8 cellular contexts compared by ENCODE assay signal in the genomic region with DNA sequence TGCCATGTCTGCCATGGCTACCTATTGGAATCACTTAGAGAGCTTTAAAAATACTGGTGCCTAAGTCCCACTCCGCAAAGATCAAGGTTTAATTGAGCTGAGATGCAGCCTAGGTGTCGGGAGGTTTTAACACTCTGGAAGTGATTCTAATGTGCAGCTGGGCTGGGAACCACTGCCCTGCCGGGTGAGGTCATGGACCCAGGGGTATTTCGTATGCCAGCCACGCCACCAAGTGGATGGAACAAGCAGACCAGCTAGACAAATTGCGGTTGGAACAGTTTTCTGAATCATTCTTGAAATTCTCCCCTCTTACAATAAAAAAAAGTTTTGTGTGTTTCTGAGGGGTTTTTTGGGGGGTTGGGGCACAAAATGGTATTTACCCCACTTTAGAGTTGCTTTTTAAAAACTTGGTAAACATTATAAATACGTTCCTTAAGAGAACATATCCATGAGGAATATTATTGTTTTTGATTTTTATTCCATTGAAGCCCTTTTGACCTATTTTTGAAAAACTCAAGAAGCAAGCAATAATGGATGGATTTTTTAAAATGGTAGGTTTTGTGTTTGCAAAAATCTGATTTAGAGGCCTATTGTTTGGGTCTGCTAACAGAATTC.
DNase-seq lines count a peak whose midpoint lies in the region; ATAC-seq and TF ChIP-seq lines count a peak whose summit lies in the region.

No MANE protein-coding gene starts in this region.

- ATAC-seq in HG03354 (IDR thresholded peaks at IDR 0.05; ENCODE audit: poor library complexity, severe bottlenecking, unreplicated experiment) = peak; percentile 89
- ATAC-seq in activated CD8-positive, alpha-beta T cell treated with anti-CD3 and anti-CD28 coated beads, Interleukin-2, amount 10 ng/mL, durations not matched to agents 7 days and 5 days = peak; percentile 90
- peak; percentile 97 for ATAC-seq in upper lobe of right lung

- H3K9me3 Mint-ChIP-seq in activated CD8-positive, alpha-beta T cell treated with anti-CD3 and anti-CD28 coated beads, Interleukin-2, amount 10 ng/mL, durations not matched to agents 7 days and 5 days (ENCODE audit: insufficient read depth) = no peaks in the 10 kb centered on the region
- no peaks in the 10 kb centered on the region for H3K9me3 Mint-ChIP-seq in neural progenitor cell

- intact Hi-C loops in upper lobe of right lung (cut with DNase I) = no loop called here

- H3K4me2 ChIP-seq in fibroblast of lung (ENCODE audit: extremely low read depth, insufficient read depth, low read length) (no peak overlapping the region), neural progenitor cell (no peak overlapping the region)

- H2AFZ ChIP-seq in fibroblast of lung (ENCODE audit: low read length) (no peak overlapping the region), neural progenitor cell (replicated peaks) (peak overlapping the region; percentile 91)

- H3K27me3 ChIP-seq in fibroblast of lung (ENCODE audit: control insufficient read depth, insufficient read depth, low read length) (peaks cover 2% of the 10 kb centered on the region), neural progenitor cell (no peaks in the 10 kb centered on the region), upper lobe of right lung (peaks cover 11% of the 10 kb centered on the region)

- no peaks in the 10 kb centered on the region for H3K36me3 Mint-ChIP-seq in activated CD8-positive, alpha-beta T cell treated with anti-CD3 and anti-CD28 coated beads, Interleukin-2, amount 10 ng/mL, durations not matched to agents 7 days and 5 days (ENCODE audit: low read depth)
- no peaks in the 10 kb centered on the region for H3K36me3 Mint-ChIP-seq in neural progenitor cell

- H3K27ac Mint-ChIP-seq in activated CD8-positive, alpha-beta T cell treated with anti-CD3 and anti-CD28 coated beads, Interleukin-2, amount 10 ng/mL, durations not matched to agents 7 days and 5 days = no peak overlapping the region
- no peak overlapping the region for H3K27ac Mint-ChIP-seq in neural progenitor cell

- POLR2A ChIA-PET in activated CD8-positive, alpha-beta T cell treated with anti-CD3 and anti-CD28 coated beads, Interleukin-2, amount 10 ng/mL, durations not matched to agents 7 days and 5 days (lab: Charles Lee) = interaction anchor here (0.9 kb wide), 1 partner anchor 12 kb away, joined by 3 read pairs; no protein-coding TSS in a partner anchor

- DNase-seq in COLO829 (ENCODE audit: low spot score) = peak; percentile 75
- DNase-seq in GM19240 (ENCODE audit: insufficient read length, low spot score) = peak; percentile 47
- peak; percentile 61 for DNase-seq in NCI-H69 (lab: John Stamatoyannopoulos, UW)
- DNase-seq in activated CD8-positive, alpha-beta T cell treated with anti-CD3 and anti-CD28 coated beads, Interleukin-2, amount 10 ng/mL, durations not matched to agents 7 days and 5 days = peak; percentile 63
- peak; percentile 46 to 56 for DNase-seq in fibroblast of lung (ENCODE audit: low read depth in 2 of 2)
- peak; percentile 85 for DNase-seq in neural progenitor cell (ENCODE audit: low spot score)
- DNase-seq in upper lobe of right lung = peak; percentile 76

- H3K9me3 ChIP-seq in fibroblast of lung (ENCODE audit: control insufficient read depth, insufficient read depth, low read depth, low read length) = no peaks in the 10 kb centered on the region
- no peaks in the 10 kb centered on the region for H3K9me3 ChIP-seq in neural progenitor cell (ENCODE audit: low read depth)
- H3K9me3 ChIP-seq in upper lobe of right lung = no peaks in the 10 kb centered on the region

- H3K4me1 Mint-ChIP-seq in activated CD8-positive, alpha-beta T cell treated with anti-CD3 and anti-CD28 coated beads, Interleukin-2, amount 10 ng/mL, durations not matched to agents 7 days and 5 days (ENCODE audit: low read depth) = peaks cover 6% of the 10 kb centered on the region
- no peaks in the 10 kb centered on the region for H3K4me1 Mint-ChIP-seq in neural progenitor cell

- H3K4me1 ChIP-seq in fibroblast of lung (ENCODE audit: control insufficient read depth, extremely low read depth, insufficient read depth, low read length) (no peaks in the 10 kb centered on the region), neural progenitor cell (no peaks in the 10 kb centered on the region), upper lobe of right lung (peaks cover 5% of the 10 kb centered on the region)

- no peaks in the 10 kb centered on the region for H3F3A ChIP-seq in neural progenitor cell (ENCODE audit: low read depth)

- H3K4me3 ChIP-seq in fibroblast of lung (replicated peaks in 1 of 4; ENCODE audit: control extremely low read depth in 1 of 4, insufficient read depth in 1 of 4, low read depth in 3 of 4, low read length in 4 of 4) (no peak overlapping the region), neural progenitor cell (no peak overlapping the region), upper lobe of right lung (no peak overlapping the region)

- no peaks in the 10 kb centered on the region for H3K79me2 ChIP-seq in fibroblast of lung (ENCODE audit: control insufficient read depth, insufficient read depth, low read length)
- no peaks in the 10 kb centered on the region for H3K79me2 ChIP-seq in neural progenitor cell (ENCODE audit: low read depth)

- no peak overlapping the region for H3K9ac ChIP-seq in fibroblast of lung (ENCODE audit: insufficient read depth, low read length)
- no peak overlapping the region for H3K9ac ChIP-seq in neural progenitor cell

- H3K27ac ChIP-seq in fibroblast of lung (ENCODE audit: insufficient read depth, low read length) (no peak overlapping the region), neural progenitor cell (no peak overlapping the region), upper lobe of right lung (no peak overlapping the region)

- H3K36me3 ChIP-seq in fibroblast of lung (ENCODE audit: control insufficient read depth, insufficient read depth, low read length) (no peaks in the 10 kb centered on the region), neural progenitor cell (no peaks in the 10 kb centered on the region), upper lobe of right lung (no peaks in the 10 kb centered on the region)

- CTCF ChIA-PET in activated CD8-positive, alpha-beta T cell treated with anti-CD3 and anti-CD28 coated beads, Interleukin-2, amount 10 ng/mL, durations not matched to agents 7 days and 5 days (lab: Charles Lee) = interaction anchor here (0.7 to 4.4 kb wide), 19 partner anchors 9 to 712 kb away, joined by 3 to 40 read pairs (median 4); a partner anchor contains a TSS

- no peak overlapping the region for H3K4me3 Mint-ChIP-seq in activated CD8-positive, alpha-beta T cell treated with anti-CD3 and anti-CD28 coated beads, Interleukin-2, amount 10 ng/mL, durations not matched to agents 7 days and 5 days
- no peak overlapping the region for H3K4me3 Mint-ChIP-seq in neural progenitor cell

- H4K20me1 ChIP-seq in fibroblast of lung (ENCODE audit: control insufficient read depth, extremely low read depth, insufficient read depth, low read length) (no peaks in the 10 kb centered on the region), neural progenitor cell (ENCODE audit: low read depth) (no peaks in the 10 kb centered on the region)

- TF ChIP-seq CTCF in fibroblast of lung (conservative IDR thresholded peaks at IDR 0.05 in 1 of 2, IDR thresholded peaks at IDR 0.05 in 1 of 2; ENCODE audit: low read depth in 1 of 2, low read length in 2 of 2) (peak; percentile 64 to 74), neural progenitor cell (IDR thresholded peaks at IDR 0.05) (peak; percentile 79), upper lobe of right lung (IDR thresholded peaks at IDR 0.05) (peak; percentile 54)

- peaks cover 23% of the 10 kb centered on the region for H3K27me3 Mint-ChIP-seq in activated CD8-positive, alpha-beta T cell treated with anti-CD3 and anti-CD28 coated beads, Interleukin-2, amount 10 ng/mL, durations not matched to agents 7 days and 5 days (ENCODE audit: low read depth)
- H3K27me3 Mint-ChIP-seq in neural progenitor cell (ENCODE audit: insufficient read depth, low read depth) = peaks cover 2% of the 10 kb centered on the region
